ENCODE assay signal across 8 cellular contexts in the genomic region with DNA sequence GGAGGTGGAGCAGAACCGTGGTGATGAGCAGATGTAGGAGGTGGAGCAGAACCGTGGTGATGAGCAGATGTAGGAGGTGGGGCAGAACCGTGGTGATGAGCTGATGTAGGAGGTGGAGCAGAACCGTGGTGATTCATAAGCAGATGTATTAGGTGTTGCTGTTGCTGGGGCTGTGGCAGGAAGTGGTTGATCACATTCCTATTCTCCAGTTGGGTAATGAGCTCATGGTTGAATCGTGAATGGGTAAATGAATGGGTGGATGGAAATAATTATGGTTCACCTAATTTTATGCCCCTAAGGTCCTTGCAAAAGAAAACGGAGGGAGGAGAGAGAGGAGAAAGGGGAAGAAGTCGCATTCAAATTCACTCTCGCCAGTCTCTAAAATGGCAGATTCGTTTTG. TPM values are rescaled to one million over a fixed set of nuclear protein-coding genes. Genes with fewer than 3 reads are reported as not detected.
A peak's percentile ranks its signal among the peaks of the same experiment; 100 is the strongest.
DNase-seq lines count a peak whose midpoint lies in the region; TF ChIP-seq lines count a peak whose summit lies in the region.
"Not testable (repeated sequence)": the region's sequence is repeated elsewhere in the genome, so short reads cannot be mapped to it uniquely, and the experiment has no call there.

No MANE protein-coding gene starts in this region.

- H3K4me1 Mint-ChIP-seq in T-helper 2 cell treated with Interferon-gamma antibody and Interleukin-4, amounts not matched to agents 5 μg/mL and 100 μg/mL, for 36 hours (ENCODE audit: low read depth): peaks cover 24% of the 10 kb centered on the region
- peaks cover 19% of the 10 kb centered on the region for H3K4me1 Mint-ChIP-seq in activated T-helper 2 cell treated with anti-CD3 and anti-CD28 coated beads, Interferon-gamma antibody, Interleukin-2, Interleukin-4, amounts not matched to agents 10 μg/mL and 5 μg/mL and 100 μg/mL, durations not matched to agents 14 hours and 24 hours and 36 hours (ENCODE audit: low read depth)
- H3K4me1 Mint-ChIP-seq in progenitor cell of endocrine pancreas (ENCODE audit: low read depth): peaks cover 21% of the 10 kb centered on the region

- not testable (repeated sequence) for TF ChIP-seq CTCF in epithelial cell of esophagus (IDR thresholded peaks at IDR 0.05; ENCODE audit: insufficient read depth, low read depth, low read length, missing control alignments); progenitor cell of endocrine pancreas (IDR thresholded peaks at IDR 0.05; ENCODE audit: unreplicated experiment)

- H3K4me3 ChIP-seq in epithelial cell of esophagus (ENCODE audit: low read length): not testable (repeated sequence)

- intact Hi-C loops in activated T-helper 2 cell treated with anti-CD3 and anti-CD28 coated beads, Interferon-gamma antibody, Interleukin-2, Interleukin-4, amounts not matched to agents 10 μg/mL and 5 μg/mL and 100 μg/mL, durations not matched to agents 14 hours and 24 hours and 36 hours (cut with micrococcal nuclease): loop anchor here (5.0 kb wide), 1 partner anchor 105 kb away; no protein-coding TSS in a partner anchor

- not testable (repeated sequence) for H3K36me3 Mint-ChIP-seq in T-helper 2 cell treated with Interferon-gamma antibody and Interleukin-4, amounts not matched to agents 5 μg/mL and 100 μg/mL, for 36 hours (ENCODE audit: low read depth); activated T-helper 2 cell treated with anti-CD3 and anti-CD28 coated beads, Interferon-gamma antibody, Interleukin-2, Interleukin-4, amounts not matched to agents 10 μg/mL and 5 μg/mL and 100 μg/mL, durations not matched to agents 14 hours and 24 hours and 36 hours (ENCODE audit: low read depth); progenitor cell of endocrine pancreas (ENCODE audit: insufficient read depth)

- H3K27me3 Mint-ChIP-seq in T-helper 2 cell treated with Interferon-gamma antibody and Interleukin-4, amounts not matched to agents 5 μg/mL and 100 μg/mL, for 36 hours (ENCODE audit: low read depth): peaks cover 19% of the 10 kb centered on the region
- H3K27me3 Mint-ChIP-seq in activated T-helper 2 cell treated with anti-CD3 and anti-CD28 coated beads, Interferon-gamma antibody, Interleukin-2, Interleukin-4, amounts not matched to agents 10 μg/mL and 5 μg/mL and 100 μg/mL, durations not matched to agents 14 hours and 24 hours and 36 hours (ENCODE audit: low read depth): peaks cover 19% of the 10 kb centered on the region
- H3K27me3 Mint-ChIP-seq in progenitor cell of endocrine pancreas: peaks cover 14% of the 10 kb centered on the region

- DNase-seq in A172 (ENCODE audit: low spot score) (peak; percentile 95), ELR (ENCODE audit: low read depth) (peak; percentile 69), HK-2 (ENCODE audit: unreplicated experiment) (peak; percentile 54), NCI-H69 (lab: John Stamatoyannopoulos, UW) (peak; percentile 83), epithelial cell of esophagus (ENCODE audit: low read depth) (peak; percentile 75)
- DNase-seq in T-helper 2 cell treated with Interferon-gamma antibody and Interleukin-4, amounts not matched to agents 5 μg/mL and 100 μg/mL, for 36 hours (ENCODE audit: low spot score): peak; percentile 68
- DNase-seq in activated T-helper 2 cell treated with anti-CD3 and anti-CD28 coated beads, Interferon-gamma antibody, Interleukin-2, Interleukin-4, amounts not matched to agents 10 μg/mL and 5 μg/mL and 100 μg/mL, durations not matched to agents 14 hours and 24 hours and 36 hours (ENCODE audit: low spot score): peak; percentile 58
- DNase-seq in progenitor cell of endocrine pancreas (ENCODE audit: low spot score, unreplicated experiment): not testable (repeated sequence)

- H3K4me3 Mint-ChIP-seq in T-helper 2 cell treated with Interferon-gamma antibody and Interleukin-4, amounts not matched to agents 5 μg/mL and 100 μg/mL, for 36 hours: peak overlapping the region; percentile 72
- H3K4me3 Mint-ChIP-seq in activated T-helper 2 cell treated with anti-CD3 and anti-CD28 coated beads, Interferon-gamma antibody, Interleukin-2, Interleukin-4, amounts not matched to agents 10 μg/mL and 5 μg/mL and 100 μg/mL, durations not matched to agents 14 hours and 24 hours and 36 hours (ENCODE audit: low read depth): peak overlapping the region; percentile 68
- H3K4me3 Mint-ChIP-seq in progenitor cell of endocrine pancreas (ENCODE audit: low read depth): not testable (repeated sequence)

- H3K27ac Mint-ChIP-seq in T-helper 2 cell treated with Interferon-gamma antibody and Interleukin-4, amounts not matched to agents 5 μg/mL and 100 μg/mL, for 36 hours: peak overlapping the region; percentile 88
- peak overlapping the region; percentile 82 for H3K27ac Mint-ChIP-seq in activated T-helper 2 cell treated with anti-CD3 and anti-CD28 coated beads, Interferon-gamma antibody, Interleukin-2, Interleukin-4, amounts not matched to agents 10 μg/mL and 5 μg/mL and 100 μg/mL, durations not matched to agents 14 hours and 24 hours and 36 hours
- H3K27ac Mint-ChIP-seq in progenitor cell of endocrine pancreas: peak overlapping the region; percentile 10

- H3K9me3 Mint-ChIP-seq in T-helper 2 cell treated with Interferon-gamma antibody and Interleukin-4, amounts not matched to agents 5 μg/mL and 100 μg/mL, for 36 hours; activated T-helper 2 cell treated with anti-CD3 and anti-CD28 coated beads, Interferon-gamma antibody, Interleukin-2, Interleukin-4, amounts not matched to agents 10 μg/mL and 5 μg/mL and 100 μg/mL, durations not matched to agents 14 hours and 24 hours and 36 hours; progenitor cell of endocrine pancreas (ENCODE audit: low read depth): not testable (repeated sequence)

RNA-seq across cellular contexts. Expression of gene C2CD4C, which starts 26.4 kb away (rescaled TPM):
- 8.8 and 12.2 TPM in 2 replicates for total RNA-seq in A172 (2014; rRNA removed; shearing (Covaris generic))
- 0.14 and 0.23 TPM in 2 replicates for total RNA-seq in activated T-helper 2 cell treated with anti-CD3 and anti-CD28 coated beads, Interferon-gamma antibody, Interleukin-2, Interleukin-4, amounts not matched to agents 10 μg/mL and 5 μg/mL and 100 μg/mL, durations not matched to agents 14 hours and 24 hours and 36 hours
- total RNA-seq in progenitor cell of endocrine pancreas: 13.2 and 13.8 TPM in 2 replicates

RNA-seq across cellular contexts. Expression of gene MIER2, which starts 38.0 kb away (rescaled TPM):
- total RNA-seq in A172 (2014; rRNA removed; shearing (Covaris generic)): 11.9 and 23.2 TPM in 2 replicates
- total RNA-seq in activated T-helper 2 cell treated with anti-CD3 and anti-CD28 coated beads, Interferon-gamma antibody, Interleukin-2, Interleukin-4, amounts not matched to agents 10 μg/mL and 5 μg/mL and 100 μg/mL, durations not matched to agents 14 hours and 24 hours and 36 hours: 29.2 and 30.5 TPM in 2 replicates
- total RNA-seq in progenitor cell of endocrine pancreas: 42.6 and 46.7 TPM in 2 replicates

Comparison
In these comparisons a context has a peak if more than half of its experiments do, and no peak if none do; other contexts are left out.
1. H3K27ac Mint-ChIP-seq: peak in every context shown above with its lines; median percentile 88 in T-helper 2 cell treated with Interferon-gamma antibody and Interleukin-4, amounts not matched to agents 5 μg/mL and 100 μg/mL, for 36 hours; 82 in activated T-helper 2 cell treated with anti-CD3 and anti-CD28 coated beads, Interferon-gamma antibody, Interleukin-2, Interleukin-4, amounts not matched to agents 10 μg/mL and 5 μg/mL and 100 μg/mL, durations not matched to agents 14 hours and 24 hours and 36 hours; 10 in progenitor cell of endocrine pancreas.